In genomic region chr9:133374612-133375115, GRCh38 we compare ENCODE assay signal across 8 cellular contexts. TPM values are rescaled to one million over a fixed set of nuclear protein-coding genes. Genes with fewer than 3 reads are reported as not detected.
DNase-seq lines count a peak whose midpoint lies in the region; ATAC-seq and TF ChIP-seq lines count a peak whose summit lies in the region.

No MANE protein-coding gene starts in this region.

- peaks cover 54% of the 10 kb centered on the region for H4K20me1 ChIP-seq in hepatocyte (ENCODE audit: insufficient read depth, poor library complexity, severe bottlenecking)

- peak overlapping the region; percentile 88 for H3K4me2 ChIP-seq in hepatocyte

- H3K4me3 ChIP-seq in cardiac muscle cell (peak overlapping the region; percentile 98), hepatocyte (peak overlapping the region; percentile 82)

- intact Hi-C loops in cardiac septum (cut with DNase I) = loop anchor here (5.0 kb wide), 1 partner anchor 43 kb away; the partner anchor contains the start of gene REXO4

- H3K4me1 ChIP-seq in cardiac muscle cell (ENCODE audit: low read depth) (no peaks in the 10 kb centered on the region), hepatocyte (ENCODE audit: insufficient read depth) (peaks cover 26% of the 10 kb centered on the region)

- H3K36me3 Mint-ChIP-seq in activated CD8-positive, alpha-beta T cell treated with anti-CD3 and anti-CD28 coated beads, Interleukin-2, amount 10 ng/mL, durations not matched to agents 7 days and 5 days (ENCODE audit: low read depth) = peaks cover 47% of the 10 kb centered on the region

- CTCF ChIA-PET in activated CD8-positive, alpha-beta T cell treated with anti-CD3 and anti-CD28 coated beads, Interleukin-2, amount 10 ng/mL, durations not matched to agents 7 days and 5 days (lab: Charles Lee) = interaction anchor here (0.9 to 5.3 kb wide), 3 partner anchors 9 to 35 kb away, joined by 3 to 54 read pairs (median 3); partner anchors contain the start of genes SURF1 and SURF2

- H3K79me2 ChIP-seq in hepatocyte = peaks cover 60% of the 10 kb centered on the region

- no peak overlapping the region for H2AFZ ChIP-seq in hepatocyte

- no peaks in the 10 kb centered on the region for H3K9me3 Mint-ChIP-seq in activated CD8-positive, alpha-beta T cell treated with anti-CD3 and anti-CD28 coated beads, Interleukin-2, amount 10 ng/mL, durations not matched to agents 7 days and 5 days (ENCODE audit: insufficient read depth)

- H3K9me3 ChIP-seq in cardiac muscle cell (ENCODE audit: low read depth) (no peaks in the 10 kb centered on the region), hepatocyte (ENCODE audit: low read depth) (no peaks in the 10 kb centered on the region)

- peak overlapping the region; percentile 99 for H3K27ac Mint-ChIP-seq in activated CD8-positive, alpha-beta T cell treated with anti-CD3 and anti-CD28 coated beads, Interleukin-2, amount 10 ng/mL, durations not matched to agents 7 days and 5 days

- H3K27me3 Mint-ChIP-seq in activated CD8-positive, alpha-beta T cell treated with anti-CD3 and anti-CD28 coated beads, Interleukin-2, amount 10 ng/mL, durations not matched to agents 7 days and 5 days (ENCODE audit: low read depth) = peaks cover 3% of the 10 kb centered on the region

- H3K4me3 Mint-ChIP-seq in activated CD8-positive, alpha-beta T cell treated with anti-CD3 and anti-CD28 coated beads, Interleukin-2, amount 10 ng/mL, durations not matched to agents 7 days and 5 days = peak overlapping the region; percentile 99

- peaks cover 62% of the 10 kb centered on the region for H3K4me1 Mint-ChIP-seq in activated CD8-positive, alpha-beta T cell treated with anti-CD3 and anti-CD28 coated beads, Interleukin-2, amount 10 ng/mL, durations not matched to agents 7 days and 5 days (ENCODE audit: low read depth)

- ATAC-seq in activated CD8-positive, alpha-beta T cell treated with anti-CD3 and anti-CD28 coated beads, Interleukin-2, amount 10 ng/mL, durations not matched to agents 7 days and 5 days = peak; percentile 10
- ATAC-seq in stimulated activated naive CD8-positive, alpha-beta T cell treated with anti-CD3 and anti-CD28 coated beads, Interleukin-15, Interleukin-2, amounts not matched to agents 100 U/mL and 50 U/mL, for 24 hours = peak; percentile 5
- ATAC-seq in GM18498 (IDR thresholded peaks at IDR 0.05; ENCODE audit: unreplicated experiment) (no peak), left lobe of liver (no peak)

- POLR2A ChIA-PET in activated CD8-positive, alpha-beta T cell treated with anti-CD3 and anti-CD28 coated beads, Interleukin-2, amount 10 ng/mL, durations not matched to agents 7 days and 5 days (lab: Charles Lee) = interaction anchor here (0.7 to 11.5 kb wide), 12 partner anchors 11 to 481 kb away, joined by 3 to 192 read pairs (median 4); partner anchors contain the start of genes FAM163B, MED22, RPL7A and SLC2A6

- TF ChIP-seq CTCF in cardiac muscle cell (IDR thresholded peaks at IDR 0.05; ENCODE audit: low read depth, low read length) = no peak
- TF ChIP-seq CTCF in hepatocyte (IDR thresholded peaks at IDR 0.05; ENCODE audit: poor library complexity) = no peak

- no peaks in the 10 kb centered on the region for H3K27me3 ChIP-seq in cardiac muscle cell
- no peaks in the 10 kb centered on the region for H3K27me3 ChIP-seq in hepatocyte

- WGBS in hepatocyte (ENCODE audit: low lambda C conversion rate, missing lambda C conversion rate) = 27% methylated on average over 12 of the region's 12 CpGs

- DNase-seq in cardiac muscle cell (ENCODE audit: low read depth in 1 of 2, low spot score in 1 of 2) (peak in 1 of 2 donors; percentile 53), cardiac septum (ENCODE audit: low spot score) (no peak), hepatocyte (ENCODE audit: low spot score) (no peak), left lobe of liver (ENCODE audit: low spot score) (no peak), NCI-H69 (lab: John Stamatoyannopoulos, UW) (no peak)
- peak; percentile 54 for DNase-seq in activated CD8-positive, alpha-beta T cell treated with anti-CD3 and anti-CD28 coated beads, Interleukin-2, amount 10 ng/mL, durations not matched to agents 7 days and 5 days
- no peak for DNase-seq in stimulated activated naive CD8-positive, alpha-beta T cell treated with anti-CD3 and anti-CD28 coated beads, Interleukin-15, Interleukin-2, amounts not matched to agents 100 U/mL and 50 U/mL, for 24 hours

- H3K36me3 ChIP-seq in cardiac muscle cell (peaks cover 14% of the 10 kb centered on the region), hepatocyte (replicated peaks; ENCODE audit: insufficient read depth, low read depth) (no peaks in the 10 kb centered on the region)

- no peaks in the 10 kb centered on the region for H3K9me2 ChIP-seq in hepatocyte (replicated peaks; ENCODE audit: insufficient read depth)

- H3K27ac ChIP-seq in cardiac muscle cell (peak overlapping the region; percentile 99), hepatocyte (peak overlapping the region; percentile 99)

RNA-seq across cellular contexts. Expression of gene SURF4, which starts 1.2 kb away (rescaled TPM):
- total RNA-seq in cardiac muscle cell (121 and 191 TPM in 2 replicates), cardiac septum (80.2 TPM), hepatocyte (354 and 374 TPM in 2 replicates), left lobe of liver (225 TPM)
- polyA plus RNA-seq in cardiac muscle cell (129 and 200 TPM in 2 replicates), hepatocyte (294 and 360 TPM in 2 replicates)
- total RNA-seq in activated CD8-positive, alpha-beta T cell treated with anti-CD3 and anti-CD28 coated beads, Interleukin-2, amount 10 ng/mL, durations not matched to agents 7 days and 5 days = 100 to 1,000 TPM; 175 to 176 TPM

RNA-seq across cellular contexts. Expression of gene STKLD1, which starts 1.5 kb away (rescaled TPM):
- 2.0 and 2.2 TPM in 2 replicates for total RNA-seq in cardiac muscle cell
- 5.1 and 7.3 TPM in 2 replicates for polyA plus RNA-seq in cardiac muscle cell
- 0.62 TPM for total RNA-seq in cardiac septum
- total RNA-seq in activated CD8-positive, alpha-beta T cell treated with anti-CD3 and anti-CD28 coated beads, Interleukin-2, amount 10 ng/mL, durations not matched to agents 7 days and 5 days = under 1 TPM; 0.71 to 0.76 TPM
- total RNA-seq in hepatocyte = 0.10 and 0.48 TPM in 2 replicates
- polyA plus RNA-seq in hepatocyte = 1.6 and 2.5 TPM in 2 replicates
- total RNA-seq in left lobe of liver = 0.83 TPM

RNA-seq across cellular contexts. Expression of gene SURF2, which starts 18.3 kb away (rescaled TPM):
- total RNA-seq in cardiac muscle cell (38.2 and 49.9 TPM in 2 replicates), cardiac septum (12.5 TPM), hepatocyte (13.2 and 13.6 TPM in 2 replicates), left lobe of liver (9.0 TPM)
- polyA plus RNA-seq in cardiac muscle cell (35.1 and 38.3 TPM in 2 replicates), hepatocyte (22.9 and 25.5 TPM in 2 replicates)
- 10 to 100 TPM; 18.4 to 20.7 TPM for total RNA-seq in activated CD8-positive, alpha-beta T cell treated with anti-CD3 and anti-CD28 coated beads, Interleukin-2, amount 10 ng/mL, durations not matched to agents 7 days and 5 days

RNA-seq across cellular contexts. Expression of gene SURF1, which starts 18.4 kb away (rescaled TPM):
- total RNA-seq in cardiac muscle cell = 32.9 and 38.6 TPM in 2 replicates
- polyA plus RNA-seq in cardiac muscle cell = 88.2 and 88.3 TPM in 2 replicates
- 58.7 TPM for total RNA-seq in cardiac septum
- 10 to 100 TPM; 37.4 to 39.1 TPM for total RNA-seq in activated CD8-positive, alpha-beta T cell treated with anti-CD3 and anti-CD28 coated beads, Interleukin-2, amount 10 ng/mL, durations not matched to agents 7 days and 5 days
- total RNA-seq in hepatocyte = 33.9 and 37.4 TPM in 2 replicates
- polyA plus RNA-seq in hepatocyte = 76.5 and 83.9 TPM in 2 replicates
- total RNA-seq in left lobe of liver = 59.9 TPM

RNA-seq across cellular contexts. Expression of gene RPL7A, which starts 26.6 kb away (rescaled TPM):
- total RNA-seq in cardiac muscle cell (2,223 and 2,233 TPM in 2 replicates), cardiac septum (761 TPM), hepatocyte (2,138 and 2,226 TPM in 2 replicates), left lobe of liver (609 TPM)
- polyA plus RNA-seq in cardiac muscle cell (404 and 480 TPM in 2 replicates), hepatocyte (377 and 404 TPM in 2 replicates)
- total RNA-seq in activated CD8-positive, alpha-beta T cell treated with anti-CD3 and anti-CD28 coated beads, Interleukin-2, amount 10 ng/mL, durations not matched to agents 7 days and 5 days = 1,000 to 10,000 TPM; 1,894 to 1,933 TPM

Comparison
In these comparisons a context has a peak if more than half of its experiments do, and no peak if none do; other contexts are left out.
1. ATAC-seq: peak in activated CD8-positive, alpha-beta T cell treated with anti-CD3 and anti-CD28 coated beads, Interleukin-2, amount 10 ng/mL, durations not matched to agents 7 days and 5 days (single experiment) and stimulated activated naive CD8-positive, alpha-beta T cell treated with anti-CD3 and anti-CD28 coated beads, Interleukin-15, Interleukin-2, amounts not matched to agents 100 U/mL and 50 U/mL, for 24 hours (single experiment); none in GM18498 (single experiment) and left lobe of liver (single experiment).